20 cellular contexts compared by ENCODE assay signal in the genomic region with DNA sequence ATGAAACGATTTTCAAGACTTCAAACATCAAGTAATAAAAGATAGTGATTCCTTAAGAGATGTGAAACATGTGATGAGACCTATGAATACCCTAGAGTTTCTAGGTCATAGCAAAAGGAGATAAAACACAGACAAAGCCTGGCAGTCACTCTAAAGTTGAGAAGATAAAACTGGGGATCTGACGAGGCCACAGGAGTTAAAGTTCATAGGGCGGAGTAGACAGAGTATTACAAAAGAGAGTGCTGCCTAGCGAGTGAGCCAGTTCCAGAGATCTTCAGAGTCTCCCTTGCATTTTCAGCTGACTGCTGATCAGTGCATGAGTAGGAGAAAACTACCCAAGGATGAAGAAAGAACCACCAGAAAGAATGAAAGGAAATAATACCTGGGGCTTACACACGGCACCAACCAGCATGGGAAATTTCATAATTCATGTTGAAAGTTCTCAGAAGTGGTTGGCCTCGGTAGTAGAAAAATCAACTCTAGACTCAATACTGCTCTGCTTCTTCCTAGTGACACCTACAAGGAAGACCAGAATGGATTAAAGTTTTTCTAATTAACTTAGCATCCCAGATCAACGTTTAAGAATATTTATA.
"Had no signal": no experiment of that assay in that cellular context is flagged by ENCODE, and none has a peak within 500 bp of the region (broad histone marks: within the 10 kb centered on the region; RNA-seq: fewer than 3 reads in every experiment).

No MANE protein-coding gene starts in this region.

- ATAC-seq: activated T-cell treated with anti-CD3 and anti-CD28 coated beads, Interleukin-2, amount 50 U/mL, for 72 hours; body of pancreas; esophagus mucosa; natural killer cell had no signal

- H3K27me3 ChIP-seq: body of pancreas, cardiac muscle cell, spleen, testis, vagina had no signal

- H3K4me3 ChIP-seq: body of pancreas, cardiac muscle cell, left ventricle myocardium inferior, spleen, testis, vagina had no signal

- H3K36me3 ChIP-seq: cardiac muscle cell, left ventricle myocardium inferior, spleen, vagina had no signal

- DNase-seq: activated CD4-positive, alpha-beta memory T cell treated with anti-CD3 and anti-CD28 coated beads for 36 hours; activated CD4-positive, alpha-beta T cell treated with anti-CD3 and anti-CD28 coated beads for 48 hours; activated effector memory CD4-positive, alpha-beta T cell treated with Interleukin-2 at 50 U/mL for 16 hours; activated naive CD4-positive, alpha-beta T cell treated with anti-CD3 and anti-CD28 coated beads for 36 hours; activated T-cell treated with anti-CD3 and anti-CD28 coated beads, Interleukin-2, amount 50 U/mL, for 72 hours; body of pancreas; dermis blood vessel endothelial cell; effector memory CD4-positive, alpha-beta T cell; hippocampal formation; kidney glomerular epithelial cell; left ventricle myocardium inferior; mammary epithelial cell; natural killer cell; spleen; stimulated activated CD4-positive, alpha-beta T cell treated with anti-CD3 and anti-CD28 coated beads, Interleukin-4, amount 100 ng/mL, for 1 hour; stimulated activated naive CD4-positive, alpha-beta T cell; testis had no signal

- H3K4me1 ChIP-seq: body of pancreas, left ventricle myocardium inferior, spleen, testis, vagina had no signal

- H3K27ac ChIP-seq: body of pancreas, cardiac muscle cell, left ventricle myocardium inferior, spleen, testis, vagina had no signal

- H3K9me3 ChIP-seq: body of pancreas, testis had no signal
